1 cellular context compared by ENCODE assay signal in genomic region chr11:66222358-66223149, GRCh38.
TF ChIP-seq lines count a peak whose summit lies in the region.

No MANE protein-coding gene starts in this region.

TF ChIP-seq in HepG2, 621 proteins besides CTCF, POLR2A, EP300 and RAD21 (continued from another document and continues in another):
- TF ChIP-seq ZNF687 (CRISPR knock-in tag; IDR thresholded peaks at IDR 0.05) (peak; percentile 56), ZNF770 (CRISPR knock-in tag; IDR thresholded peaks at IDR 0.05) (no peak), KAT8 (CRISPR knock-in tag; IDR thresholded peaks at IDR 0.05) (peak; percentile 72), ZFP37 (CRISPR knock-in tag; IDR thresholded peaks at IDR 0.05; ENCODE audit: borderline replicate concordance) (peak; percentile 64; the same call in 1 of the 2 replicates), FOSL2 (CRISPR knock-in tag; IDR thresholded peaks at IDR 0.05) (peak; percentile 66), HNRNPL (IDR thresholded peaks at IDR 0.05; ENCODE audit: low read depth, low read length) (no peak), SMC3 (IDR thresholded peaks at IDR 0.05; ENCODE audit: low read length) (peak; percentile 87), SETDB1 (CRISPR knock-in tag; IDR thresholded peaks at IDR 0.05; ENCODE audit: borderline replicate concordance) (no peak), SP1 (IDR thresholded peaks at IDR 0.05) (no peak), SP1 (CRISPR knock-in tag; IDR thresholded peaks at IDR 0.05) (peak; percentile 56; the same call in 1 of the 2 replicates), NFYC (CRISPR knock-in tag; IDR thresholded peaks at IDR 0.05) (no peak), FUBP1 (CRISPR knock-in tag; IDR thresholded peaks at IDR 0.05; ENCODE audit: borderline replicate concordance) (no peak), E2F1 (CRISPR knock-in tag; IDR thresholded peaks at IDR 0.05) (no peak), NFE2 (CRISPR knock-in tag; IDR thresholded peaks at IDR 0.05) (no peak), ZNF589 (CRISPR knock-in tag; conservative IDR thresholded peaks at IDR 0.05) (no peak), ZNF768 (CRISPR knock-in tag; IDR thresholded peaks at IDR 0.05) (no peak), FOXK2 (IDR thresholded peaks at IDR 0.05) (no peak), THYN1 (CRISPR knock-in tag; IDR thresholded peaks at IDR 0.05; ENCODE audit: borderline replicate concordance, low read depth) (no peak), HOXA3 (CRISPR knock-in tag; IDR thresholded peaks at IDR 0.05) (peak; percentile 66), KAT2B (IDR thresholded peaks at IDR 0.05; ENCODE audit: borderline replicate concordance, low read depth, low read length) (no peak), SNAPC2 (CRISPR knock-in tag; IDR thresholded peaks at IDR 0.05) (no peak), EZH2 (conservative IDR thresholded peaks at IDR 0.05; ENCODE audit: low read depth, low read length) (no peak), ARNT2 (CRISPR knock-in tag; IDR thresholded peaks at IDR 0.05; ENCODE audit: low read depth) (no peak), HHEX (CRISPR knock-in tag; IDR thresholded peaks at IDR 0.05) (no peak), ZBTB10 (CRISPR knock-in tag; IDR thresholded peaks at IDR 0.05; ENCODE audit: borderline replicate concordance) (no peak), GATAD2A (CRISPR knock-in tag; IDR thresholded peaks at IDR 0.05) (peak; percentile 70), PHB2 (IDR thresholded peaks at IDR 0.05; ENCODE audit: partially characterized antibody) (no peak), BRF2 (CRISPR knock-in tag; IDR thresholded peaks at IDR 0.05) (no peak), ATRX (CRISPR knock-in tag; IDR thresholded peaks at IDR 0.05; ENCODE audit: borderline replicate concordance) (no peak), CBX5 (CRISPR knock-in tag; IDR thresholded peaks at IDR 0.05; ENCODE audit: borderline replicate concordance) (peak; percentile 47; the same call in 1 of the 2 replicates), ZNF580 (CRISPR knock-in tag; IDR thresholded peaks at IDR 0.05; ENCODE audit: borderline replicate concordance, low read depth) (0 out of 2 replicates have a peak, but pooled peaks have one; percentile 53), ZUFSP (CRISPR knock-in tag; IDR thresholded peaks at IDR 0.05; ENCODE audit: borderline replicate concordance) (no peak), MYNN (CRISPR knock-in tag; IDR thresholded peaks at IDR 0.05; ENCODE audit: low read depth) (no peak; the same call in 1 of the 2 replicates), YEATS2 (CRISPR knock-in tag; IDR thresholded peaks at IDR 0.05; ENCODE audit: borderline replicate concordance) (peak; percentile 58; the same call in 1 of the 2 replicates), ZNF660 (CRISPR knock-in tag; IDR thresholded peaks at IDR 0.05; ENCODE audit: borderline replicate concordance, low read depth) (no peak), HOXA7 (CRISPR knock-in tag; IDR thresholded peaks at IDR 0.05) (no peak), ZNF737 (CRISPR knock-in tag; IDR thresholded peaks at IDR 0.05; ENCODE audit: borderline replicate concordance) (no peak), ZNF33A (CRISPR knock-in tag; IDR thresholded peaks at IDR 0.05; ENCODE audit: borderline replicate concordance) (no peak), PHF20 (CRISPR knock-in tag; IDR thresholded peaks at IDR 0.05) (peak; percentile 19; the same call in 1 of the 2 replicates), ZNF101 (CRISPR knock-in tag; IDR thresholded peaks at IDR 0.05; ENCODE audit: borderline replicate concordance, low read depth) (no peak), ZBTB49 (CRISPR knock-in tag; IDR thresholded peaks at IDR 0.05; ENCODE audit: borderline replicate concordance) (no peak), ZNF441 (CRISPR knock-in tag; IDR thresholded peaks at IDR 0.05; ENCODE audit: borderline replicate concordance) (no peak), HIVEP1 (CRISPR knock-in tag; IDR thresholded peaks at IDR 0.05) (no peak), ZNF674 (CRISPR knock-in tag; IDR thresholded peaks at IDR 0.05; ENCODE audit: low read depth) (no peak), NAIF1 (CRISPR knock-in tag; IDR thresholded peaks at IDR 0.05; ENCODE audit: borderline replicate concordance) (no peak), ZNF274 (CRISPR knock-in tag; IDR thresholded peaks at IDR 0.05) (0 out of 2 replicates have a peak, but pooled peaks have one; percentile 16), ZNF24 (IDR thresholded peaks at IDR 0.05) (no peak)
